In genomic region chr22:22180738-22181514, GRCh38 we compare ENCODE assay signal across 15 cellular contexts.
DNase-seq lines count a peak whose midpoint lies in the region; ATAC-seq and TF ChIP-seq lines count a peak whose summit lies in the region.
"Had no signal": no experiment of that assay in that cellular context is flagged by ENCODE, and none has a peak within 500 bp of the region (broad histone marks: within the 10 kb centered on the region; RNA-seq: fewer than 3 reads in every experiment).

No MANE protein-coding gene starts in this region.

- no peak overlapping the region for H3K27ac ChIP-seq in naive thymus-derived CD4-positive, alpha-beta T cell (ENCODE audit: low read depth, low read length)
- H3K27ac ChIP-seq in left ventricle myocardium inferior (replicated peaks) = no peak overlapping the region

- H3K36me3 ChIP-seq in naive thymus-derived CD4-positive, alpha-beta T cell (ENCODE audit: control insufficient read depth in 2 of 3, insufficient read depth in 3 of 3, low read length in 3 of 3) = no peaks in the 10 kb centered on the region
- no peaks in the 10 kb centered on the region for H3K36me3 ChIP-seq in left ventricle myocardium inferior

- no peaks in the 10 kb centered on the region for H3K27me3 ChIP-seq in naive thymus-derived CD4-positive, alpha-beta T cell (ENCODE audit: control insufficient read depth in 2 of 2, insufficient read depth in 2 of 2, low read length in 2 of 2)
- peaks cover 99% of the 10 kb centered on the region for H3K27me3 ChIP-seq in left ventricle myocardium inferior (ENCODE audit: low read depth)

- no peak for DNase-seq in activated naive CD4-positive, alpha-beta T cell (lab: John Stamatoyannopoulos, UW)
- DNase-seq in epithelial cell of proximal tubule (ENCODE audit: low read depth) (peak; percentile 30), AML-193 (lab: John Stamatoyannopoulos, UW) (no peak), left ventricle myocardium inferior (no peak)
- no peak for DNase-seq in naive thymus-derived CD4-positive, alpha-beta T cell
- DNase-seq in natural killer cell treated with Interleukin-12 subunit alpha and Interleukin-12 subunit beta and Interleukin-15 and Interleukin-18, amount 100 ng/mL, for 72 hours (ENCODE audit: low spot score) = no peak
- DNase-seq: CD4-positive, CD25-positive, alpha-beta regulatory T cell; KBM-7; NCI-H226; NCI-H748 treated with DMSO at 0.1 percent for 48 hours; SHP77 had no signal

- no peaks in the 10 kb centered on the region for H3K9me3 ChIP-seq in naive thymus-derived CD4-positive, alpha-beta T cell (ENCODE audit: control insufficient read depth in 2 of 3, low read length in 3 of 3)
- no peaks in the 10 kb centered on the region for H3K9me3 ChIP-seq in left ventricle myocardium inferior (replicated peaks)

- no peaks in the 10 kb centered on the region for H3K4me1 ChIP-seq in naive thymus-derived CD4-positive, alpha-beta T cell (ENCODE audit: control insufficient read depth in 2 of 2, insufficient read depth in 2 of 2, low read length in 2 of 2)
- no peaks in the 10 kb centered on the region for H3K4me1 ChIP-seq in left ventricle myocardium inferior

- ATAC-seq in naive thymus-derived CD4-positive, alpha-beta T cell = no peak
- no peak for ATAC-seq in natural killer cell treated with Interleukin-12 subunit alpha and Interleukin-12 subunit beta and Interleukin-15 and Interleukin-18, amount 100 ng/mL, for 72 hours
- ATAC-seq: Panc1, SK-N-SH treated with all-trans-retinoic acid at 6 μM for 48 hours had no signal

- H3K27ac Mint-ChIP-seq in activated naive CD4-positive, alpha-beta T cell treated with anti-CD3 and anti-CD28 coated beads, Interleukin-2, amount 50 U/mL, for 24 hours = peak overlapping the region; percentile 26
- peak overlapping the region; percentile 99 for H3K27ac Mint-ChIP-seq in nephron
- no peak overlapping the region for H3K27ac Mint-ChIP-seq in naive thymus-derived CD4-positive, alpha-beta T cell
- H3K27ac Mint-ChIP-seq in natural killer cell treated with Interleukin-12 subunit alpha and Interleukin-12 subunit beta and Interleukin-15 and Interleukin-18, amount 100 ng/mL, for 72 hours = no peak overlapping the region
- H3K27ac Mint-ChIP-seq: CD4-positive, CD25-positive, alpha-beta regulatory T cell had no signal

- POLR2A ChIA-PET in naive thymus-derived CD4-positive, alpha-beta T cell (lab: Charles Lee) = no interaction called here

- no peaks in the 10 kb centered on the region for H3K4me1 Mint-ChIP-seq in activated naive CD4-positive, alpha-beta T cell treated with anti-CD3 and anti-CD28 coated beads, Interleukin-2, amount 50 U/mL, for 24 hours
- peaks cover 7% of the 10 kb centered on the region for H3K4me1 Mint-ChIP-seq in nephron
- peaks cover 0 to 6% (median 0%) of the 10 kb centered on the region in 7 donors for H3K4me1 Mint-ChIP-seq in naive thymus-derived CD4-positive, alpha-beta T cell
- H3K4me1 Mint-ChIP-seq in natural killer cell treated with Interleukin-12 subunit alpha and Interleukin-12 subunit beta and Interleukin-15 and Interleukin-18, amount 100 ng/mL, for 72 hours (ENCODE audit: low read depth in 2 of 2) = no peaks in the 10 kb centered on the region
- H3K4me1 Mint-ChIP-seq: CD4-positive, CD25-positive, alpha-beta regulatory T cell had no signal

- CTCF ChIA-PET in naive thymus-derived CD4-positive, alpha-beta T cell (lab: Charles Lee) = no interaction called here

- H3K9me3 Mint-ChIP-seq in activated naive CD4-positive, alpha-beta T cell treated with anti-CD3 and anti-CD28 coated beads, Interleukin-2, amount 50 U/mL, for 24 hours = no peaks in the 10 kb centered on the region
- no peaks in the 10 kb centered on the region for H3K9me3 Mint-ChIP-seq in nephron
- no peaks in the 10 kb centered on the region for H3K9me3 Mint-ChIP-seq in naive thymus-derived CD4-positive, alpha-beta T cell
- H3K9me3 Mint-ChIP-seq in natural killer cell treated with Interleukin-12 subunit alpha and Interleukin-12 subunit beta and Interleukin-15 and Interleukin-18, amount 100 ng/mL, for 72 hours = no peaks in the 10 kb centered on the region
- H3K9me3 Mint-ChIP-seq: CD4-positive, CD25-positive, alpha-beta regulatory T cell had no signal

- no peak overlapping the region for H3K4me3 Mint-ChIP-seq in activated naive CD4-positive, alpha-beta T cell treated with anti-CD3 and anti-CD28 coated beads, Interleukin-2, amount 50 U/mL, for 24 hours
- peak overlapping the region; percentile 72 to 83 (median 76) for H3K4me3 Mint-ChIP-seq in nephron
- no peak overlapping the region for H3K4me3 Mint-ChIP-seq in naive thymus-derived CD4-positive, alpha-beta T cell
- no peak overlapping the region for H3K4me3 Mint-ChIP-seq in natural killer cell treated with Interleukin-12 subunit alpha and Interleukin-12 subunit beta and Interleukin-15 and Interleukin-18, amount 100 ng/mL, for 72 hours
- H3K4me3 Mint-ChIP-seq: CD4-positive, CD25-positive, alpha-beta regulatory T cell had no signal

- H3K36me3 Mint-ChIP-seq in activated naive CD4-positive, alpha-beta T cell treated with anti-CD3 and anti-CD28 coated beads, Interleukin-2, amount 50 U/mL, for 24 hours = no peaks in the 10 kb centered on the region
- no peaks in the 10 kb centered on the region for H3K36me3 Mint-ChIP-seq in nephron (ENCODE audit: low read depth)
- no peaks in the 10 kb centered on the region for H3K36me3 Mint-ChIP-seq in naive thymus-derived CD4-positive, alpha-beta T cell
- no peaks in the 10 kb centered on the region for H3K36me3 Mint-ChIP-seq in natural killer cell treated with Interleukin-12 subunit alpha and Interleukin-12 subunit beta and Interleukin-15 and Interleukin-18, amount 100 ng/mL, for 72 hours
- H3K36me3 Mint-ChIP-seq: CD4-positive, CD25-positive, alpha-beta regulatory T cell had no signal

- H3K27me3 Mint-ChIP-seq in activated naive CD4-positive, alpha-beta T cell treated with anti-CD3 and anti-CD28 coated beads, Interleukin-2, amount 50 U/mL, for 24 hours = peaks cover 17% of the 10 kb centered on the region
- H3K27me3 Mint-ChIP-seq in nephron (ENCODE audit: low read depth) = peaks cover 77% of the 10 kb centered on the region
- peaks cover 25 to 41% (median 33%) of the 10 kb centered on the region in 5 donors for H3K27me3 Mint-ChIP-seq in naive thymus-derived CD4-positive, alpha-beta T cell
- H3K27me3 Mint-ChIP-seq in natural killer cell treated with Interleukin-12 subunit alpha and Interleukin-12 subunit beta and Interleukin-15 and Interleukin-18, amount 100 ng/mL, for 72 hours = peaks cover 21 to 35% of the 10 kb centered on the region in 2 donors

- H3K4me3 ChIP-seq in epithelial cell of proximal tubule (ENCODE audit: low read depth, low read length) (peak overlapping the region; percentile 61), left ventricle myocardium inferior (no peak overlapping the region)
- H3K4me3 ChIP-seq in naive thymus-derived CD4-positive, alpha-beta T cell (ENCODE audit: low read length) = no peak overlapping the region

- intact Hi-C loops in naive thymus-derived CD4-positive, alpha-beta T cell (cut with micrococcal nuclease) = no loop called here
- intact Hi-C loops in left ventricle myocardium inferior (cut with micrococcal nuclease) = no loop called here

- TF ChIP-seq CTCF in epithelial cell of proximal tubule (conservative IDR thresholded peaks at IDR 0.05; ENCODE audit: low read depth, low read length) (no peak), nephron (IDR thresholded peaks at IDR 0.05; ENCODE audit: unreplicated experiment in 3 of 3) (no peak), left ventricle myocardium inferior (IDR thresholded peaks at IDR 0.05; ENCODE audit: borderline replicate concordance) (no peak)

Comparison
In these comparisons a context has a peak if more than half of its experiments do, and no peak if none do; other contexts are left out.
1. H3K27ac Mint-ChIP-seq: peak in activated naive CD4-positive, alpha-beta T cell treated with anti-CD3 and anti-CD28 coated beads, Interleukin-2, amount 50 U/mL, for 24 hours (single experiment) and nephron (3 of 3); none in naive thymus-derived CD4-positive, alpha-beta T cell (0 of 9) and natural killer cell treated with Interleukin-12 subunit alpha and Interleukin-12 subunit beta and Interleukin-15 and Interleukin-18, amount 100 ng/mL, for 72 hours (0 of 2).
2. H3K4me3 Mint-ChIP-seq: peak in nephron (3 of 3); none in activated naive CD4-positive, alpha-beta T cell treated with anti-CD3 and anti-CD28 coated beads, Interleukin-2, amount 50 U/mL, for 24 hours (single experiment), naive thymus-derived CD4-positive, alpha-beta T cell (0 of 10) and natural killer cell treated with Interleukin-12 subunit alpha and Interleukin-12 subunit beta and Interleukin-15 and Interleukin-18, amount 100 ng/mL, for 72 hours (single experiment).